In the genomic region with DNA sequence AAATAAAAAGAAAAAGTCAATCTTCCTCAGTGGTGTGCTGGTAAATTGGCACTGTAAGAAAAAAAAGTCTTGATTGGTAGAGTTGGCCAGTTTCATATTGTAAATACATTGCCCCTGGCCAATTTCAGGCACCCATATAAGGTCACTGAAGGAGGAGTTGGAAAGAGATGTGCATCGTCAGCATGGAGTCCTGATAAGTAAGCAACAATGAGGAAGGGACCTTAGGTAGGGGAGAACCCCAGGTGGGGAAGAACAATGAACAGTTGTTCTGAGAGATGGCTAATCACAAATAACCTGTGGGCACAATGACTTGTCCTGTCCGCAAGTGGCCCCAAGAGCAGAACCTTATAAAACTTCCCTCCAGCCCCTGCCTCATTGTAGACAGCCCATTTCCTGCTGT, we compare ENCODE assay signal across 17 cellular contexts. TPM values are rescaled to one million over a fixed set of nuclear protein-coding genes. Genes with fewer than 3 reads are reported as not detected.
A peak's percentile ranks its signal among the peaks of the same experiment; 100 is the strongest.
DNase-seq lines count a peak whose midpoint lies in the region; ATAC-seq and TF ChIP-seq lines count a peak whose summit lies in the region.
"Had no signal": no experiment of that assay in that cellular context is flagged by ENCODE, and none has a peak within 500 bp of the region (broad histone marks: within the 10 kb centered on the region; RNA-seq: fewer than 3 reads in every experiment).

No MANE protein-coding gene starts in this region.

- DNase-seq in ELF-1 (ENCODE audit: low read depth, low spot score), result peak; percentile 12
- DNase-seq in GM23338 (ENCODE audit: low spot score), result no peak
- DNase-seq in RPMI8226, result peak; percentile 21
- peak; percentile 67 for DNase-seq in islet precursor cell
- no peak for DNase-seq in SW480 (ENCODE audit: low spot score)
- no peak for DNase-seq in cardiac septum (ENCODE audit: low spot score)
- DNase-seq in tibial nerve (ENCODE audit: low spot score in 2 of 2), result no peak
- DNase-seq: BE2C; CD4-positive, alpha-beta memory T cell; DND-41; GF-D8; H7 had no signal

- no peak for TF ChIP-seq CTCF in GM23338 (conservative IDR thresholded peaks at IDR 0.05; ENCODE audit: low read depth in 2 of 2)
- TF ChIP-seq CTCF in tibial nerve (IDR thresholded peaks at IDR 0.05), result no peak

- no peak for TF ChIP-seq EP300 in tibial nerve (IDR thresholded peaks at IDR 0.05)

- H3K27me3 ChIP-seq in GM23338 (ENCODE audit: insufficient read depth) (no peaks in the 10 kb centered on the region), tibial nerve (no peaks in the 10 kb centered on the region)
- H3K27me3 ChIP-seq: BE2C had no signal

- no peaks in the 10 kb centered on the region for H3K27me3 Mint-ChIP-seq in GM23338 (ENCODE audit: insufficient read depth, low read depth, poor library complexity)

- no peaks in the 10 kb centered on the region for H3K9me3 Mint-ChIP-seq in GM23338
- H3K9me3 Mint-ChIP-seq: CD4-positive, alpha-beta memory T cell; IgD-negative memory B cell had no signal

- 0 out of 2 replicates have a peak, but pooled peaks cover 4% of the 10 kb centered on the region for H3F3A ChIP-seq in GM23338 (replicated peaks; ENCODE audit: low read depth)

- H3K27ac Mint-ChIP-seq in GM23338, result no peak overlapping the region
- H3K27ac Mint-ChIP-seq: CD4-positive, alpha-beta memory T cell; IgD-negative memory B cell had no signal

- ATAC-seq in GM23338, result no peak
- ATAC-seq: A549 had no signal

- no peaks in the 10 kb centered on the region for H3K36me3 ChIP-seq in GM23338 (ENCODE audit: insufficient read depth)
- H3K36me3 ChIP-seq in tibial nerve, result no peaks in the 10 kb centered on the region
- H3K36me3 ChIP-seq: BE2C had no signal

- 76 to 86% methylated on average over 2 of the region's 2 CpGs for WGBS in tibial nerve, 2 donors

- no peaks in the 10 kb centered on the region for H3K9me3 ChIP-seq in tibial nerve
- H3K9me3 ChIP-seq: A549, BE2C had no signal

- H4K20me1 ChIP-seq in GM23338 (replicated peaks; ENCODE audit: insufficient read depth), result no peaks in the 10 kb centered on the region

- TF ChIP-seq POLR2A in tibial nerve (IDR thresholded peaks at IDR 0.05), result no peak

- peaks cover 23% of the 10 kb centered on the region for H3K4me1 ChIP-seq in GM23338 (ENCODE audit: insufficient read depth)
- H3K4me1 ChIP-seq in tibial nerve, result peaks cover 0 to 15% (median 2%) of the 10 kb centered on the region in 4 donors
- H3K4me1 ChIP-seq: A549, BE2C had no signal

- no peaks in the 10 kb centered on the region; the same call in 2 of the 3 replicates for H3K36me3 Mint-ChIP-seq in GM23338 (ENCODE audit: low read depth)
- H3K36me3 Mint-ChIP-seq: CD4-positive, alpha-beta memory T cell; IgD-negative memory B cell had no signal

- no peak overlapping the region for H3K4me2 ChIP-seq in GM23338
- H3K4me2 ChIP-seq: A549 had no signal

- no peak overlapping the region for H3K27ac ChIP-seq in GM23338 (ENCODE audit: low read depth)
- no peak overlapping the region for H3K27ac ChIP-seq in tibial nerve
- H3K27ac ChIP-seq: A549, C4-2B had no signal

- H3K79me2 ChIP-seq in GM23338 (replicated peaks; ENCODE audit: insufficient read depth), result no peaks in the 10 kb centered on the region

- H3K4me1 Mint-ChIP-seq in GM23338, result peaks cover 34% of the 10 kb centered on the region

- no peaks in the 10 kb centered on the region; the same call in none of the 2 replicates for H3K9me2 ChIP-seq in GM23338 (ENCODE audit: insufficient read depth)

- H3K4me3 ChIP-seq in GM23338, result no peak overlapping the region
- H3K4me3 ChIP-seq in tibial nerve, result no peak overlapping the region
- H3K4me3 ChIP-seq: A549 had no signal

- H3K4me3 Mint-ChIP-seq in GM23338, result no peak overlapping the region
- H3K4me3 Mint-ChIP-seq: CD4-positive, alpha-beta memory T cell had no signal

- 0 out of 2 replicates have a peak overlapping the region, but pooled peaks have one; percentile 3 for H2AFZ ChIP-seq in GM23338

- intact Hi-C loops in cardiac septum (cut with DNase I), result no loop called here

TF ChIP-seq in GM23338, 12 proteins besides CTCF, POLR2A, EP300 and RAD21 (continues in another document):
- TF ChIP-seq, protein P1, sequence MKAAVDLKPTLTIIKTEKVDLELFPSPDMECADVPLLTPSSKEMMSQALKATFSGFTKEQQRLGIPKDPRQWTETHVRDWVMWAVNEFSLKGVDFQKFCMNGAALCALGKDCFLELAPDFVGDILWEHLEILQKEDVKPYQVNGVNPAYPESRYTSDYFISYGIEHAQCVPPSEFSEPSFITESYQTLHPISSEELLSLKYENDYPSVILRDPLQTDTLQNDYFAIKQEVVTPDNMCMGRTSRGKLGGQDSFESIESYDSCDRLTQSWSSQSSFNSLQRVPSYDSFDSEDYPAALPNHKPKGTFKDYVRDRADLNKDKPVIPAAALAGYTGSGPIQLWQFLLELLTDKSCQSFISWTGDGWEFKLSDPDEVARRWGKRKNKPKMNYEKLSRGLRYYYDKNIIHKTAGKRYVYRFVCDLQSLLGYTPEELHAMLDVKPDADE (IDR thresholded peaks at IDR 0.05), result no peak
- TF ChIP-seq NANOG (IDR thresholded peaks at IDR 0.05; ENCODE audit: borderline replicate concordance), result no peak
- no peak for TF ChIP-seq REST (IDR thresholded peaks at IDR 0.05; ENCODE audit: unreplicated experiment)
- TF ChIP-seq ZNF114 (CRISPR knock-in tag; IDR thresholded peaks at IDR 0.05), result no peak
- no peak for TF ChIP-seq EZH2phosphoT487 (IDR thresholded peaks at IDR 0.05; ENCODE audit: unreplicated experiment)
- TF ChIP-seq JUNB (IDR thresholded peaks at IDR 0.05; ENCODE audit: unreplicated experiment), result no peak

RNA-seq across cellular contexts. Expression of gene CYP8B1, which starts 8.6 kb away (rescaled TPM):
- not detected in 2 replicates for total RNA-seq in GM23338 (2014; rRNA removed; shearing (Covaris generic))
- not detected in 2 replicates for polyA plus RNA-seq in GM23338 (2016; fragmentation: Nextera tagmentation; extraction: Ambion mirVana)
- not detected for total RNA-seq in cardiac septum
- total RNA-seq in tibial nerve, result not detected
- total RNA-seq: CD4-positive, alpha-beta memory T cell; H7; HT-29 had no signal
- polyA plus RNA-seq: A549; AG04450; CD4-positive, alpha-beta memory T cell; IgD-negative memory B cell had no signal

RNA-seq across cellular contexts. Expression of gene ZNF662, which starts 21.6 kb away (rescaled TPM):
- 0.50 and 1.5 TPM in 2 replicates for total RNA-seq in GM23338 (2014; rRNA removed; shearing (Covaris generic))
- 0.84 and 1.4 TPM in 2 replicates for polyA plus RNA-seq in GM23338 (2016; fragmentation: Nextera tagmentation; extraction: Ambion mirVana)
- 6.6 TPM for total RNA-seq in cardiac septum
- 10 to 100 TPM in 3 of 4 donors, 1 to 10 TPM in 1; 9.0 to 20.0 (median 16.7) TPM for total RNA-seq in tibial nerve
- total RNA-seq: H7, HT-29 had no signal
- polyA plus RNA-seq: A549, IgD-negative memory B cell had no signal

Comparison
In these comparisons a context has a peak if more than half of its experiments do, and no peak if none do; other contexts are left out.
1. DNase-seq: peak in ELF-1 (single experiment), RPMI8226 (single experiment) and islet precursor cell (single experiment); none in GM23338 (single experiment), SW480 (single experiment), cardiac septum (single experiment) and tibial nerve (0 of 2).